Comparison of ENCODE assay signal across 21 cellular contexts in genomic region chr22:49303061-49303735, GRCh38.
A peak's percentile ranks its signal among the peaks of the same experiment; 100 is the strongest.
DNase-seq lines count a peak whose midpoint lies in the region; TF ChIP-seq lines count a peak whose summit lies in the region.
"Had no signal": no experiment of that assay in that cellular context is flagged by ENCODE, and none has a peak within 500 bp of the region (broad histone marks: within the 10 kb centered on the region; RNA-seq: fewer than 3 reads in every experiment).

No MANE protein-coding gene starts in this region.

- no peaks in the 10 kb centered on the region for H3K4me1 Mint-ChIP-seq in activated T-helper 2 cell treated with anti-CD3 and anti-CD28 coated beads, Interferon-gamma antibody, Interleukin-2, Interleukin-4, amounts not matched to agents 10 μg/mL and 5 μg/mL and 100 μg/mL, durations not matched to agents 14 hours and 24 hours and 36 hours (ENCODE audit: low read depth)
- H3K4me1 Mint-ChIP-seq: activated CD4-positive, alpha-beta T cell treated with anti-CD3 and anti-CD28 coated beads for 36 hours had no signal

- no peak overlapping the region for H2BK5ac ChIP-seq in trophoblast cell (ENCODE audit: low read depth, low read length, poor library complexity)

- no peaks in the 10 kb centered on the region for H3K4me1 ChIP-seq in breast epithelium
- no peaks in the 10 kb centered on the region for H3K4me1 ChIP-seq in mammary epithelial cell (ENCODE audit: insufficient read depth, low read length)
- H3K4me1 ChIP-seq in trophoblast cell (ENCODE audit: control insufficient read depth in 1 of 2, insufficient read depth in 2 of 2, low read length in 2 of 2) = no peaks in the 10 kb centered on the region
- H3K4me1 ChIP-seq: gastrocnemius medialis had no signal

- H3K27ac Mint-ChIP-seq in activated T-helper 2 cell treated with anti-CD3 and anti-CD28 coated beads, Interferon-gamma antibody, Interleukin-2, Interleukin-4, amounts not matched to agents 10 μg/mL and 5 μg/mL and 100 μg/mL, durations not matched to agents 14 hours and 24 hours and 36 hours = no peak overlapping the region
- H3K27ac Mint-ChIP-seq: activated CD4-positive, alpha-beta T cell treated with anti-CD3 and anti-CD28 coated beads for 36 hours; CD4-positive, CD25-positive, alpha-beta regulatory T cell; mesothelial cell of epicardium; neural progenitor cell had no signal

- no peaks in the 10 kb centered on the region for H3K9me3 Mint-ChIP-seq in activated T-helper 2 cell treated with anti-CD3 and anti-CD28 coated beads, Interferon-gamma antibody, Interleukin-2, Interleukin-4, amounts not matched to agents 10 μg/mL and 5 μg/mL and 100 μg/mL, durations not matched to agents 14 hours and 24 hours and 36 hours
- H3K9me3 Mint-ChIP-seq: mesothelial cell of epicardium, neural progenitor cell had no signal

- H2AFZ ChIP-seq in mammary epithelial cell (ENCODE audit: low read depth, low read length) (no peak overlapping the region), trophoblast cell (ENCODE audit: insufficient read depth, low read length, poor library complexity) (no peak overlapping the region)
- H2AFZ ChIP-seq: neural progenitor cell had no signal

- H3K79me1 ChIP-seq in trophoblast cell (ENCODE audit: low read length) = no peaks in the 10 kb centered on the region

- no peak overlapping the region for H4K12ac ChIP-seq in trophoblast cell (ENCODE audit: low read depth, low read length)

- intact Hi-C loops in breast epithelium (cut with DNase I; ENCODE audit: low total_unique reads) = no loop called here
- intact Hi-C loops in mammary epithelial cell (cut with micrococcal nuclease) = no loop called here
- intact Hi-C loops in activated T-helper 2 cell treated with anti-CD3 and anti-CD28 coated beads, Interferon-gamma antibody, Interleukin-2, Interleukin-4, amounts not matched to agents 10 μg/mL and 5 μg/mL and 100 μg/mL, durations not matched to agents 14 hours and 24 hours and 36 hours (cut with micrococcal nuclease) = no loop called here

- H3K36me3 Mint-ChIP-seq in activated T-helper 2 cell treated with anti-CD3 and anti-CD28 coated beads, Interferon-gamma antibody, Interleukin-2, Interleukin-4, amounts not matched to agents 10 μg/mL and 5 μg/mL and 100 μg/mL, durations not matched to agents 14 hours and 24 hours and 36 hours (ENCODE audit: low read depth) = no peaks in the 10 kb centered on the region
- H3K36me3 Mint-ChIP-seq: CD4-positive, CD25-positive, alpha-beta regulatory T cell; mesothelial cell of epicardium; neural progenitor cell had no signal

- peaks cover 0 to 72% of the 10 kb centered on the region in 2 donors for H3K27me3 ChIP-seq in breast epithelium
- no peaks in the 10 kb centered on the region for H3K27me3 ChIP-seq in mammary epithelial cell (ENCODE audit: insufficient read depth, low read length)
- no peaks in the 10 kb centered on the region for H3K27me3 ChIP-seq in trophoblast cell (ENCODE audit: insufficient read depth, low read length)
- H3K27me3 ChIP-seq: neural progenitor cell had no signal

- H3K36me3 ChIP-seq in breast epithelium = no peaks in the 10 kb centered on the region
- no peaks in the 10 kb centered on the region for H3K36me3 ChIP-seq in mammary epithelial cell (ENCODE audit: insufficient read depth, low read length)
- H3K36me3 ChIP-seq in trophoblast cell (ENCODE audit: control insufficient read depth in 1 of 2, insufficient read depth in 2 of 2, low read length in 2 of 2) = no peaks in the 10 kb centered on the region
- H3K36me3 ChIP-seq: gastrocnemius medialis, neural progenitor cell had no signal

- H3K18ac ChIP-seq in trophoblast cell (ENCODE audit: low read length) = no peak overlapping the region

- DNase-seq in breast epithelium (ENCODE audit: low spot score in 2 of 2) (peak; percentile 0 to 31), mammary epithelial cell (no peak), mesenteric fat pad (ENCODE audit: low spot score) (peak; percentile 71), ureter (ENCODE audit: low spot score) (peak; percentile 25), trophoblast cell (no peak), COLO829 (ENCODE audit: low spot score) (no peak)
- DNase-seq in activated T-helper 2 cell treated with anti-CD3 and anti-CD28 coated beads, Interferon-gamma antibody, Interleukin-2, Interleukin-4, amounts not matched to agents 10 μg/mL and 5 μg/mL and 100 μg/mL, durations not matched to agents 14 hours and 24 hours and 36 hours (ENCODE audit: low spot score) = peak; percentile 7
- DNase-seq: activated CD4-positive, alpha-beta T cell treated with anti-CD3 and anti-CD28 coated beads for 36 hours; activated naive CD4-positive, alpha-beta T cell treated with Interleukin-2 at 50 U/mL for 16 hours; CD4-positive, CD25-positive, alpha-beta regulatory T cell; central memory CD4-positive, alpha-beta T cell; gastrocnemius medialis; GDM1; kidney glomerular epithelial cell; MM.1S; NCI-H1436; NCI-H2171; NCI-H774; SW 1271 had no signal

- H3K4me3 ChIP-seq in breast epithelium (no peak overlapping the region), mammary epithelial cell (replicated peaks in 1 of 3; ENCODE audit: insufficient read depth in 1 of 3, low read depth in 2 of 3, low read length in 3 of 3) (no peak overlapping the region), trophoblast cell (ENCODE audit: low read depth, low read length) (no peak overlapping the region)
- H3K4me3 ChIP-seq: gastrocnemius medialis, neural progenitor cell had no signal

- WGBS in mammary epithelial cell (ENCODE audit: low coverage, missing lambda C conversion rate) = 73% methylated on average over 7 of the region's 17 CpGs
- no CpG with 5 or more reads among the region's 17 CpGs for WGBS in trophoblast cell (ENCODE audit: extremely low coverage, insufficient coverage, insufficient read length)

- H3K9me3 ChIP-seq in breast epithelium (peaks cover 0 to 3% of the 10 kb centered on the region in 2 donors), mammary epithelial cell (replicated peaks; ENCODE audit: insufficient read depth, low read length) (peaks cover 62% of the 10 kb centered on the region), trophoblast cell (ENCODE audit: insufficient read depth, low read depth, low read length) (peaks cover 5% of the 10 kb centered on the region)
- H3K9me3 ChIP-seq: gastrocnemius medialis had no signal

- dilution Hi-C loops in mammary epithelial cell (cut with HindIII; ENCODE audit: low sequenced_read_pairs) = no loop called here

- no peaks in the 10 kb centered on the region for H3K27me3 Mint-ChIP-seq in activated T-helper 2 cell treated with anti-CD3 and anti-CD28 coated beads, Interferon-gamma antibody, Interleukin-2, Interleukin-4, amounts not matched to agents 10 μg/mL and 5 μg/mL and 100 μg/mL, durations not matched to agents 14 hours and 24 hours and 36 hours (ENCODE audit: low read depth)
- H3K27me3 Mint-ChIP-seq: CD4-positive, CD25-positive, alpha-beta regulatory T cell had no signal

- H3K27ac ChIP-seq in breast epithelium (no peak overlapping the region), mammary epithelial cell (ENCODE audit: insufficient read depth, low read depth, low read length) (no peak overlapping the region), trophoblast cell (ENCODE audit: low read depth, low read length) (no peak overlapping the region)
- H3K27ac ChIP-seq: gastrocnemius medialis, neural progenitor cell had no signal

- no peak overlapping the region for H4K91ac ChIP-seq in trophoblast cell (ENCODE audit: low read depth, low read length)

- CTCF ChIA-PET in mammary epithelial cell (lab: Charles Lee; ENCODE audit: low non-redundant PET) = no interaction called here

- TF ChIP-seq CTCF in breast epithelium (IDR thresholded peaks at IDR 0.05) (no peak), mammary epithelial cell (conservative IDR thresholded peaks at IDR 0.05 in 1 of 2, IDR thresholded peaks at IDR 0.05 in 1 of 2; ENCODE audit: extremely low read depth in 1 of 2, insufficient read depth in 1 of 2, low read depth in 1 of 2, low read length in 2 of 2) (no peak)

- in situ Hi-C loops in mammary epithelial cell (cut with MboI; ENCODE audit: low sequenced_read_pairs in 2 of 2) = no loop called here

- no peak overlapping the region for H3K4me3 Mint-ChIP-seq in activated T-helper 2 cell treated with anti-CD3 and anti-CD28 coated beads, Interferon-gamma antibody, Interleukin-2, Interleukin-4, amounts not matched to agents 10 μg/mL and 5 μg/mL and 100 μg/mL, durations not matched to agents 14 hours and 24 hours and 36 hours (ENCODE audit: low read depth)
- H3K4me3 Mint-ChIP-seq: activated CD4-positive, alpha-beta T cell treated with anti-CD3 and anti-CD28 coated beads for 36 hours; CD4-positive, CD25-positive, alpha-beta regulatory T cell; mesothelial cell of epicardium; neural progenitor cell had no signal

- no peaks in the 10 kb centered on the region for H3K79me2 ChIP-seq in mammary epithelial cell (ENCODE audit: insufficient read depth, low read length)
- H3K79me2 ChIP-seq in trophoblast cell (ENCODE audit: control insufficient read depth, insufficient read depth, low read length, poor library complexity) = no peaks in the 10 kb centered on the region

- TF ChIP-seq POLR2A in breast epithelium (IDR thresholded peaks at IDR 0.05) = no peak

- no peak overlapping the region for H2BK12ac ChIP-seq in trophoblast cell (ENCODE audit: low read length)

- H2BK120ac ChIP-seq in trophoblast cell (ENCODE audit: insufficient read depth, low read length, poor library complexity) = no peak overlapping the region

- no peak overlapping the region for H3K23ac ChIP-seq in trophoblast cell (ENCODE audit: low read length)

- H3K4ac ChIP-seq in trophoblast cell (ENCODE audit: low read depth, low read length) = no peak overlapping the region

- no peak overlapping the region for H3K14ac ChIP-seq in trophoblast cell (ENCODE audit: low read length)

- H3K4me2 ChIP-seq in mammary epithelial cell (ENCODE audit: insufficient read depth, low read depth, low read length) (no peak overlapping the region), trophoblast cell (ENCODE audit: low read length) (no peak overlapping the region)
- H3K4me2 ChIP-seq: neural progenitor cell had no signal

- no peak overlapping the region for H4K8ac ChIP-seq in trophoblast cell (ENCODE audit: low read depth, low read length)

- no peak overlapping the region for H3K9ac ChIP-seq in mammary epithelial cell (ENCODE audit: insufficient read depth, low read length)
- no peak overlapping the region for H3K9ac ChIP-seq in trophoblast cell (ENCODE audit: low read length)
- H3K9ac ChIP-seq: neural progenitor cell had no signal

- H2AK5ac ChIP-seq in trophoblast cell (ENCODE audit: low read length) = no peak overlapping the region

- H4K20me1 ChIP-seq in mammary epithelial cell (ENCODE audit: insufficient read depth, low read length) = no peaks in the 10 kb centered on the region

- BruUV-seq in mammary epithelial cell (replicated peaks; lab: Mats Ljungman, UMichigan) = no TSS peak

Comparison
In these comparisons a context has a peak if more than half of its experiments do, and no peak if none do; other contexts are left out.
1. DNase-seq: peak in breast epithelium (2 of 2), activated T-helper 2 cell treated with anti-CD3 and anti-CD28 coated beads, Interferon-gamma antibody, Interleukin-2, Interleukin-4, amounts not matched to agents 10 μg/mL and 5 μg/mL and 100 μg/mL, durations not matched to agents 14 hours and 24 hours and 36 hours (single experiment), mesenteric fat pad (single experiment) and ureter (single experiment); none in mammary epithelial cell (single experiment), trophoblast cell (0 of 2) and COLO829 (single experiment).